In the genomic region with DNA sequence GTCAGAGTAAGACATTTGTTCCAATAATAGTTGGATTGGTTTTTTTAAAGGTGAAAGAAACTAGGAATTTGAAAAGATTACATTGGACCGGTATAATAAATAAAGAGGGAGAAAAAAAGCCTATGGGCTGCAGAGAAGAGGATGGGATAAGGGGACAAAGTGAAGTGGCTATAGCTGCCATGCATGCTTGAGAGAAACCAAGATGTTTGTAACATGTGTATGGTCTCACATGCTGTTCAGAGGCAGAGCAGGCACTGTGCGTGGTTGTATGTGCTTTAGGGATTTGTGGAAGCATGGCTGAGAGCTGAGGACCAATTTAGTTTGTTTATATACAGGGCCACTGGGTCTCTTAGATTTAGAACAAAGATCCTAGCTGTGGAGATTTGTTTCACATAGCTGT, we compare ENCODE assay signal across 1 cellular context.
TF ChIP-seq lines count a peak whose summit lies in the region.

No MANE protein-coding gene starts in this region.

TF ChIP-seq in WTC11, 78 proteins besides CTCF, POLR2A, EP300 and RAD21 (continued from another document):
- TF ChIP-seq ZNF263 (CRISPR knock-in tag; IDR thresholded peaks at IDR 0.05; ENCODE audit: low read depth), result no peak
- TF ChIP-seq, protein P1, sequence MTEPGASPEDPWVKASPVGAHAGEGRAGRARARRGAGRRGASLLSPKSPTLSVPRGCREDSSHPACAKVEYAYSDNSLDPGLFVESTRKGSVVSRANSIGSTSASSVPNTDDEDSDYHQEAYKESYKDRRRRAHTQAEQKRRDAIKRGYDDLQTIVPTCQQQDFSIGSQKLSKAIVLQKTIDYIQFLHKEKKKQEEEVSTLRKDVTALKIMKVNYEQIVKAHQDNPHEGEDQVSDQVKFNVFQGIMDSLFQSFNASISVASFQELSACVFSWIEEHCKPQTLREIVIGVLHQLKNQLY (CRISPR knock-in tag; IDR thresholded peaks at IDR 0.05), result no peak
